Comparison of ENCODE assay signal across 18 cellular contexts in the genomic region with DNA sequence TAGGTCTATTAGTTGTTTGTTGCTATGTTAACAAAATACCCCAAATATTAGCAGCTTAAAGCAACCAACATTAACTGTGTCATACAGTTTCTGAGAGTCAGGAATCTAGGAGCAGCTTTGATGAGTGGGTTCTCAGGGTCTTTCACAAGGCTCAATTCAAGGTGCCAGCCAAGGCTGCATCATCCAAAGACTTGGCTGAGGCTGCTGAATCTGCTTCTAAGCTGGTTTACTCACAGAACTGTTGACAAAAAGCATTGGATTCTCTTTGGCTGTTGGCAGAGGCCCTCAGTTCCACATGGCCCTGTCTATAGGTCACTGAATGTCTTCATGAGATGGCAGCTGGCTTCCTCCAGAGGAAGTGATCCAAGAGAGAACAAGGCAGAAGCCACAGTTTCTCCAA. TPM values are rescaled to one million over a fixed set of nuclear protein-coding genes. Genes with fewer than 3 reads are reported as not detected.
A peak's percentile ranks its signal among the peaks of the same experiment; 100 is the strongest.
DNase-seq lines count a peak whose midpoint lies in the region; ATAC-seq, FAIRE-seq and TF ChIP-seq lines count a peak whose summit lies in the region.
"Had no signal": no experiment of that assay in that cellular context is flagged by ENCODE, and none has a peak within 500 bp of the region (broad histone marks: within the 10 kb centered on the region; RNA-seq: fewer than 3 reads in every experiment).

No MANE protein-coding gene starts in this region.

- TF ChIP-seq CTCF in Panc1 (IDR thresholded peaks at IDR 0.05) (no peak), neural progenitor cell (IDR thresholded peaks at IDR 0.05) (no peak), MCF 10A (IDR thresholded peaks at IDR 0.05; ENCODE audit: unreplicated experiment) (no peak)

- no peaks in the 10 kb centered on the region for H3K79me2 ChIP-seq in neural progenitor cell (ENCODE audit: low read depth)

- no peak for FAIRE-seq in frontal cortex (lab: Jason Lieb, UNC)
- FAIRE-seq: A204.1, GM12891, K562 had no signal

- H3K36me3 Mint-ChIP-seq in neural progenitor cell = no peaks in the 10 kb centered on the region
- no peaks in the 10 kb centered on the region for H3K36me3 Mint-ChIP-seq in MCF 10A (ENCODE audit: insufficient read depth, unreplicated experiment)

- DNase-seq in GM04503 (ENCODE audit: low read depth) = peak; percentile 52
- no peak for DNase-seq in Panc1 (ENCODE audit: low read depth, low spot score)
- DNase-seq in epithelial cell of prostate (ENCODE audit: low read depth, low spot score) = no peak
- DNase-seq in neural progenitor cell (ENCODE audit: low spot score) = no peak
- DNase-seq in frontal cortex (ENCODE audit: low spot score in 2 of 2) = no peak
- no peak for DNase-seq in NCI-H1048 (lab: John Stamatoyannopoulos, UW)
- DNase-seq in MCF 10A (ENCODE audit: unreplicated experiment) = no peak
- DNase-seq: DMS 273 treated with DMSO at 0.1 percent for 48 hours, GDM1, GOT3, NCI-H2081 treated with DMSO at 0.1 percent for 48 hours, NCI-H524 treated with DMSO at 0.1 percent for 48 hours, Peyer's patch had no signal

- no peak overlapping the region for H3K4me2 ChIP-seq in neural progenitor cell

- no peaks in the 10 kb centered on the region for H3K9me3 ChIP-seq in Panc1 (ENCODE audit: control insufficient read depth, insufficient read depth, low read depth, low read length)
- H3K9me3 ChIP-seq in neural progenitor cell (ENCODE audit: low read depth) = no peaks in the 10 kb centered on the region
- H3K9me3 ChIP-seq: Peyer's patch had no signal

- no peaks in the 10 kb centered on the region for H3K36me3 ChIP-seq in Panc1 (ENCODE audit: control insufficient read depth, insufficient read depth, low read length)
- no peaks in the 10 kb centered on the region for H3K36me3 ChIP-seq in neural progenitor cell
- H3K36me3 ChIP-seq: Peyer's patch had no signal

- H3K27me3 Mint-ChIP-seq in neural progenitor cell (ENCODE audit: insufficient read depth, low read depth) (no peaks in the 10 kb centered on the region), MCF 10A (ENCODE audit: insufficient read depth, unreplicated experiment) (no peaks in the 10 kb centered on the region)

- no peaks in the 10 kb centered on the region for H3K27me3 ChIP-seq in Panc1 (ENCODE audit: control insufficient read depth, insufficient read depth, low read length)
- H3K27me3 ChIP-seq in neural progenitor cell = no peaks in the 10 kb centered on the region
- H3K27me3 ChIP-seq: Peyer's patch had no signal

- POLR2A ChIA-PET in Panc1 (lab: Charles Lee) (interaction anchor here (1.1 kb wide), 1 partner anchor 22 kb away, joined by 14 read pairs; no protein-coding TSS in a partner anchor), MCF 10A (lab: Yijun Ruan, JAX) (interaction anchor here (0.8 to 4.2 kb wide), 4 partner anchors 22 to 180 kb away, joined by 3 to 41 read pairs (median 4); a partner anchor contains a TSS)

- H3K4me3 ChIP-seq in Panc1 (ENCODE audit: low read depth in 2 of 2, low read length in 2 of 2) (no peak overlapping the region), neural progenitor cell (no peak overlapping the region)
- H3K4me3 ChIP-seq: K562, Peyer's patch had no signal

- no peaks in the 10 kb centered on the region for H3K9me3 Mint-ChIP-seq in neural progenitor cell
- H3K9me3 Mint-ChIP-seq in MCF 10A (ENCODE audit: unreplicated experiment) = no peaks in the 10 kb centered on the region

- H3K27ac ChIP-seq in Panc1 (ENCODE audit: low read length) = peak overlapping the region; percentile 77
- peak overlapping the region; percentile 20 for H3K27ac ChIP-seq in epithelial cell of prostate
- H3K27ac ChIP-seq in neural progenitor cell = no peak overlapping the region
- H3K27ac ChIP-seq: C4-2B, Peyer's patch had no signal

- no TSS peak for BruUV-seq in Panc1 (replicated peaks; lab: Mats Ljungman, UMichigan)
- no TSS peak for BruUV-seq in MCF 10A (replicated peaks; lab: Mats Ljungman, UMichigan)

- H4K20me1 ChIP-seq in neural progenitor cell (ENCODE audit: low read depth) = no peaks in the 10 kb centered on the region

- peaks cover 8% of the 10 kb centered on the region for H3F3A ChIP-seq in neural progenitor cell (ENCODE audit: low read depth)

- no peak overlapping the region for H3K27ac Mint-ChIP-seq in neural progenitor cell
- H3K27ac Mint-ChIP-seq in MCF 10A (ENCODE audit: low read depth, unreplicated experiment) = no peak overlapping the region

- CTCF ChIA-PET in Panc1 (lab: Charles Lee) (no interaction called here), MCF 10A (lab: Yijun Ruan, JAX) (interaction anchor here (0.6 to 1.7 kb wide), 6 partner anchors 12 to 81 kb away, joined by 3 to 6 read pairs (median 4); no protein-coding TSS in a partner anchor)

- no peak for ATAC-seq in Panc1
- ATAC-seq: K562, Right ventricle myocardium inferior had no signal

- intact Hi-C loops in Panc1 (cut with micrococcal nuclease; ENCODE audit: unreplicated experiment) = no loop called here
- intact Hi-C loops in MCF 10A (cut with micrococcal nuclease) = no loop called here

- H3K4me3 Mint-ChIP-seq in neural progenitor cell = no peak overlapping the region
- no peak overlapping the region for H3K4me3 Mint-ChIP-seq in MCF 10A (ENCODE audit: unreplicated experiment)

- peak overlapping the region; percentile 28 for H2AFZ ChIP-seq in neural progenitor cell (replicated peaks)

- H3K4me1 ChIP-seq in Panc1 (ENCODE audit: control insufficient read depth, insufficient read depth, low read length) (peaks cover 37% of the 10 kb centered on the region), neural progenitor cell (peaks cover 33% of the 10 kb centered on the region)

- in situ Hi-C loops in Panc1 (cut with HindIII; ENCODE audit: low pct_unique_long_range_greater_than_20kb, low sequenced_read_pairs) = no loop called here

- no peak overlapping the region for H3K9ac ChIP-seq in neural progenitor cell

- H3K4me1 Mint-ChIP-seq in neural progenitor cell = peaks cover 24% of the 10 kb centered on the region
- H3K4me1 Mint-ChIP-seq in MCF 10A (ENCODE audit: insufficient read depth, unreplicated experiment) = peaks cover 37% of the 10 kb centered on the region

RNA-seq across cellular contexts. Expression of a gene that starts 40.3 kb away (rescaled TPM):
- 43.1 TPM for total RNA-seq in Panc1 (2021; ENCODE audit: unreplicated experiment)
- polyA plus RNA-seq in Panc1 (2012; ENCODE audit: insufficient read length) = 16.4 TPM
- 15.4 and 18.7 TPM in 2 replicates for total RNA-seq in neural progenitor cell (ENCODE audit: low replicate concordance)
- total RNA-seq in frontal cortex = 11.0 TPM
- 31.2 and 36.2 TPM in 2 replicates for total RNA-seq in MCF 10A (2022)
